In the genomic region with DNA sequence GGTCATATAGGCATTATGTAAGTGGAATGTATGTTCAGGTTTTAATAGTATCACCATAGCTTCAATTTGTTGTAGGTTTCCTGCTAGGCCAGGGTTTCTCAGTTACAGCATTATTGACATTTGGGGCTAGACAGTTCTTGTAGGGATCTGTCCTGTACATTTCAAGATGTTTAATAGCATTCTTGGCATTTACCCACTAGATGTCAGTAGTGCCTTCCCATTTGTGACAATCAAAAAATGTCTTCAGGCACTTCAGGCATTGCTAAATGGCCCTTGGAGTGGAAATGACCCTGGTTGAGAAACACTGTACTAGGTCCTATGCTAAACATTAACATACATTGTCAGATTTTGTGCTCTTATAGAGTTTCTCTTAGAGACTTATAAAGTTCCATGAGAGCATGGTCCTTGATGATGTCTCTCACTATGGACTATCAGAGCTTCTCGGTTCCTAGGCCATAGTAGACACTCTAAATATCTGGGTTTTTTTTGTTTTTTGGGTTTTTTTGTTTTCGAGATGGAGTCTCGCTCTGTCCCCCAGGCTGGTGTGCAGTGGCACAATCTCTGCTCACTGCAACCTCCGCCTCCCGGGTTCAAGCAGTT, we compare ENCODE assay signal across 8 cellular contexts. TPM values are rescaled to one million over a fixed set of nuclear protein-coding genes. Genes with fewer than 3 reads are reported as not detected.
DNase-seq lines count a peak whose midpoint lies in the region; ATAC-seq, FAIRE-seq and TF ChIP-seq lines count a peak whose summit lies in the region.

No MANE protein-coding gene starts in this region.

- H3K27ac ChIP-seq in testis (no peak overlapping the region), pancreas (no peak overlapping the region)

- intact Hi-C loops in testis (cut with DNase I; ENCODE audit: low total_unique reads), result no loop called here
- intact Hi-C loops in pancreas (cut with DNase I), result no loop called here
- intact Hi-C loops in activated CD4-positive, alpha-beta T cell treated with anti-CD3 and anti-CD28 coated beads for 36 hours (cut with DNase I, micrococcal nuclease), result loop anchor here in 1 of 2 experiments (1.0 kb wide), 1 partner anchor 231 kb away; no protein-coding TSS in a partner anchor

- CTCF ChIA-PET in AG04449 (lab: Yijun Ruan, JAX), result interaction anchor here (0.6 to 3.5 kb wide), 23 partner anchors 9 to 368 kb away, joined by 3 to 23 read pairs (median 4); a partner anchor contains a TSS
- CTCF ChIA-PET in activated CD4-positive, alpha-beta T cell treated with anti-CD3 and anti-CD28 coated beads for 36 hours (lab: Charles Lee), result interaction anchor here (4.4 kb wide), 1 partner anchor 173 kb away, joined by 33 read pairs; a partner anchor contains a TSS

- peak; percentile 46 for TF ChIP-seq CTCF in AG04449 (IDR thresholded peaks at IDR 0.05; ENCODE audit: insufficient read depth, low read length, missing control alignments)
- TF ChIP-seq CTCF in GM12872 (IDR thresholded peaks at IDR 0.05; ENCODE audit: insufficient read depth, low read depth, low read length), result peak; percentile 70
- peak in 2 of 3 experiments; percentile 23 for TF ChIP-seq CTCF in testis (IDR thresholded peaks at IDR 0.05)
- TF ChIP-seq CTCF in pancreas (IDR thresholded peaks at IDR 0.05), result no peak

- H3K36me3 Mint-ChIP-seq in activated CD4-positive, alpha-beta T cell treated with anti-CD3 and anti-CD28 coated beads for 36 hours (ENCODE audit: low read depth), result peaks cover 46% of the 10 kb centered on the region

- H3K9me3 ChIP-seq in testis, result no peaks in the 10 kb centered on the region
- no peaks in the 10 kb centered on the region for H3K9me3 ChIP-seq in pancreas

- H3K4me1 Mint-ChIP-seq in activated CD4-positive, alpha-beta T cell treated with anti-CD3 and anti-CD28 coated beads for 36 hours, result peaks cover 16% of the 10 kb centered on the region

- peak overlapping the region; percentile 84 for H3K4me3 ChIP-seq in AG04449 (ENCODE audit: low read depth, low read length)
- H3K4me3 ChIP-seq in testis, result no peak overlapping the region
- no peak overlapping the region for H3K4me3 ChIP-seq in pancreas

- no peaks in the 10 kb centered on the region for H3K27me3 ChIP-seq in testis
- no peaks in the 10 kb centered on the region for H3K27me3 ChIP-seq in pancreas

- ATAC-seq in pancreas, result no peak
- no peak for ATAC-seq in activated CD4-positive, alpha-beta T cell treated with anti-CD3 and anti-CD28 coated beads for 36 hours

- H3K36me3 ChIP-seq in testis (ENCODE audit: low read depth, missing control alignments) (no peaks in the 10 kb centered on the region), pancreas (peaks cover 0 to 4% (median 0%) of the 10 kb centered on the region in 3 donors)

- 71 to 72% methylated on average over 5 of the region's 5 CpGs for WGBS in testis, 2 donors
- 71 to 74% methylated on average over 5 of the region's 5 CpGs for WGBS in pancreas, 2 donors

- H3K4me1 ChIP-seq in testis (peaks cover 5% of the 10 kb centered on the region), pancreas (peaks cover 0 to 7% (median 7%) of the 10 kb centered on the region in 3 donors)

- TF ChIP-seq POLR2A in testis (IDR thresholded peaks at IDR 0.05), result no peak

- peak; percentile 3 for DNase-seq in AG04449 (ENCODE audit: low read depth, low spot score)
- DNase-seq in NCI-H146 treated with DMSO at 0.1 percent for 48 hours (lab: John Stamatoyannopoulos, UW; ENCODE audit: unreplicated experiment), result peak; percentile 10
- DNase-seq in SW480 (ENCODE audit: low spot score), result peak; percentile 75
- DNase-seq in glomerular visceral epithelial cell (ENCODE audit: extremely low spot score), result peak; percentile 75
- DNase-seq in testis, result no peak
- no peak for DNase-seq in pancreas
- DNase-seq in activated CD4-positive, alpha-beta T cell treated with anti-CD3 and anti-CD28 coated beads for 36 hours, result no peak

- H3K4me3 Mint-ChIP-seq in activated CD4-positive, alpha-beta T cell treated with anti-CD3 and anti-CD28 coated beads for 36 hours, result no peak overlapping the region

- no peaks in the 10 kb centered on the region for H3K9me3 Mint-ChIP-seq in activated CD4-positive, alpha-beta T cell treated with anti-CD3 and anti-CD28 coated beads for 36 hours (ENCODE audit: low read depth)

- FAIRE-seq in pancreas (lab: Jason Lieb, UNC), result no peak

- H3K27me3 Mint-ChIP-seq in activated CD4-positive, alpha-beta T cell treated with anti-CD3 and anti-CD28 coated beads for 36 hours, result no peaks in the 10 kb centered on the region

- POLR2A ChIA-PET in AG04449 (lab: Yijun Ruan, JAX), result no interaction called here
- POLR2A ChIA-PET in activated CD4-positive, alpha-beta T cell treated with anti-CD3 and anti-CD28 coated beads for 36 hours (lab: Charles Lee), result no interaction called here

- H3K27ac Mint-ChIP-seq in activated CD4-positive, alpha-beta T cell treated with anti-CD3 and anti-CD28 coated beads for 36 hours, result no peak overlapping the region

RNA-seq across cellular contexts. Expression of a gene that starts 1.4 kb away (rescaled TPM):
- total RNA-seq in testis, result 10 to 100 TPM; 10.4 to 13.8 TPM
- 32.1 TPM for polyA plus RNA-seq in testis (ENCODE audit: insufficient read depth, low read depth, low replicate concordance)
- 1 to 10 TPM in 1 of 6 donors, under 1 TPM in 4, not detected in 1; 0.25 to 1.0 (median 0.32) TPM for total RNA-seq in pancreas
- under 1 TPM; 0.05 to 0.19 TPM for polyA plus RNA-seq in pancreas
- total RNA-seq in activated CD4-positive, alpha-beta T cell treated with anti-CD3 and anti-CD28 coated beads for 36 hours, result 10 to 100 TPM; 66.6 to 76.3 TPM

RNA-seq across cellular contexts. Expression of a gene that starts 1.9 kb away (rescaled TPM):
- total RNA-seq in testis, result 100 to 1,000 TPM; 165 to 198 TPM
- 303 TPM for polyA plus RNA-seq in testis (ENCODE audit: insufficient read depth, low read depth, low replicate concordance)
- total RNA-seq in pancreas, result 10 to 100 TPM; 18.1 to 42.1 (median 29.4) TPM
- polyA plus RNA-seq in pancreas, result 10 to 100 TPM; 49.7 to 69.7 TPM
- total RNA-seq in activated CD4-positive, alpha-beta T cell treated with anti-CD3 and anti-CD28 coated beads for 36 hours, result 10 to 100 TPM; 60.7 to 61.4 TPM

RNA-seq across cellular contexts. Expression of a gene that starts 32.8 kb away (rescaled TPM):
- total RNA-seq in testis (10 to 100 TPM; 30.5 to 31.3 TPM), pancreas (10 to 100 TPM in 1 of 6 donors, 1 to 10 TPM in 5; 5.2 to 12.1 (median 8.1) TPM)
- polyA plus RNA-seq in testis (ENCODE audit: insufficient read depth, low read depth, low replicate concordance) (29.5 TPM), pancreas (10 to 100 TPM in 1 of 2 donors, 1 to 10 TPM in 1; 4.8 to 10.5 TPM)
- 10 to 100 TPM; 34.0 to 38.1 TPM for total RNA-seq in activated CD4-positive, alpha-beta T cell treated with anti-CD3 and anti-CD28 coated beads for 36 hours

RNA-seq across cellular contexts. Expression of a gene that starts 41.1 kb away (rescaled TPM):
- 10 to 100 TPM; 22.4 to 35.1 TPM for total RNA-seq in testis
- 129 TPM for polyA plus RNA-seq in testis (ENCODE audit: insufficient read depth, low read depth, low replicate concordance)
- 1 to 10 TPM; 1.8 to 4.3 (median 2.5) TPM for total RNA-seq in pancreas
- polyA plus RNA-seq in pancreas, result 1 to 10 TPM; 5.6 to 9.2 TPM
- total RNA-seq in activated CD4-positive, alpha-beta T cell treated with anti-CD3 and anti-CD28 coated beads for 36 hours, result not detected

Comparison
In these comparisons a context has a peak if more than half of its experiments do, and no peak if none do; other contexts are left out.
1. DNase-seq: peak in AG04449 (single experiment), NCI-H146 treated with DMSO at 0.1 percent for 48 hours (single experiment), SW480 (single experiment) and glomerular visceral epithelial cell (single experiment); none in testis (single experiment), pancreas (0 of 6) and activated CD4-positive, alpha-beta T cell treated with anti-CD3 and anti-CD28 coated beads for 36 hours (single experiment).
2. CTCF ChIP-seq: peak in AG04449 (single experiment), GM12872 (single experiment) and testis (2 of 3); none in pancreas (0 of 4).
3. RNA of a gene that starts 1.4 kb away (total RNA-seq): 66.6 to 76.3 TPM in activated CD4-positive, alpha-beta T cell treated with anti-CD3 and anti-CD28 coated beads for 36 hours and 10.4 to 13.8 TPM in testis; 0.25 to 1.0 TPM in pancreas; every median in the first group is over 4 times any median in the second.